ENCODE assay signal across 24 cellular contexts in genomic region chr15:59180946-59181345, GRCh38. TPM values are rescaled to one million over a fixed set of nuclear protein-coding genes. Genes with fewer than 3 reads are reported as not detected.
A peak's percentile ranks its signal among the peaks of the same experiment; 100 is the strongest.
DNase-seq lines count a peak whose midpoint lies in the region; ATAC-seq, FAIRE-seq and TF ChIP-seq lines count a peak whose summit lies in the region.
"Had no signal": no experiment of that assay in that cellular context is flagged by ENCODE, and none has a peak within 500 bp of the region (broad histone marks: within the 10 kb centered on the region; RNA-seq: fewer than 3 reads in every experiment).

No MANE protein-coding gene starts in this region.

- no peak overlapping the region for H2AFZ ChIP-seq in ACC112 (ENCODE audit: low read length, unreplicated experiment)
- H2AFZ ChIP-seq in astrocyte (ENCODE audit: low read depth, low read length): no peak overlapping the region
- H2AFZ ChIP-seq in MM.1S (ENCODE audit: low read length): no peak overlapping the region

- intact Hi-C loops in esophagus muscularis mucosa (cut with DNase I): no loop called here

- TF ChIP-seq POLR2A in GM12891 (IDR thresholded peaks at IDR 0.05; ENCODE audit: low read depth, low read length): no peak
- no peak for TF ChIP-seq POLR2A in esophagus muscularis mucosa (IDR thresholded peaks at IDR 0.05; ENCODE audit: low read depth)

- peak overlapping the region; percentile 34 for H3K27ac Mint-ChIP-seq in astrocyte (ENCODE audit: unreplicated experiment)
- H3K27ac Mint-ChIP-seq: CD4-positive, alpha-beta memory T cell; natural killer cell treated with Interleukin-12 subunit alpha and Interleukin-12 subunit beta and Interleukin-15 and Interleukin-18, amount 100 ng/mL, for 72 hours; progenitor cell of endocrine pancreas; T-helper 2 cell treated with Interferon-gamma antibody and Interleukin-4, amounts not matched to agents 5 μg/mL and 100 μg/mL, for 36 hours had no signal

- H3K27me3 ChIP-seq in ACC112 (ENCODE audit: insufficient read depth, low read length) (no peaks in the 10 kb centered on the region), astrocyte (ENCODE audit: insufficient read depth, low read length) (no peaks in the 10 kb centered on the region), MM.1S (replicated peaks; ENCODE audit: insufficient read depth, low read length) (no peaks in the 10 kb centered on the region), esophagus muscularis mucosa (no peaks in the 10 kb centered on the region)
- H3K27me3 ChIP-seq: gastrocnemius medialis, SJCRH30, upper lobe of left lung had no signal

- DNase-seq in GM12891 (ENCODE audit: insufficient read length, low spot score) (no peak), astrocyte (ENCODE audit: low read depth) (peak; percentile 57), kidney tubule cell (ENCODE audit: low spot score) (peak; percentile 90), MM.1S (no peak), esophagus muscularis mucosa (ENCODE audit: extremely low spot score) (no peak), NCI-H446 (lab: John Stamatoyannopoulos, UW) (no peak)
- DNase-seq: activated CD4-positive, CD25-positive, alpha-beta regulatory T cell treated with anti-CD3 and anti-CD28 coated beads, Interleukin-2, amount 50 U/mL, for 72 hours; amygdala; CD4-positive, alpha-beta memory T cell; gastrocnemius medialis; NCI-H2029; NCI-H526; upper lobe of left lung had no signal

- FAIRE-seq in GM12891 (lab: Jason Lieb, UNC) (no peak), astrocyte (lab: Jason Lieb, UNC) (peak; percentile 84)
- FAIRE-seq: endometrium had no signal

- H3K36me3 Mint-ChIP-seq in astrocyte (ENCODE audit: low read depth, unreplicated experiment): peaks cover 54% of the 10 kb centered on the region
- H3K36me3 Mint-ChIP-seq: CD4-positive, alpha-beta memory T cell had no signal

- no peaks in the 10 kb centered on the region for H3K9me3 ChIP-seq in astrocyte (ENCODE audit: insufficient read depth, low read depth, low read length)
- H3K9me3 ChIP-seq in MM.1S (replicated peaks; ENCODE audit: insufficient read depth, low read length): no peaks in the 10 kb centered on the region; the same call in 1 of the 2 replicates
- peaks cover 0 to 13% (median 8%) of the 10 kb centered on the region in 4 donors for H3K9me3 ChIP-seq in esophagus muscularis mucosa
- H3K9me3 ChIP-seq: SJCRH30 had no signal

- H3K27ac ChIP-seq in ACC112 (ENCODE audit: low read depth, low read length) (peak overlapping the region; percentile 10; the same call in 1 of the 2 replicates), astrocyte (ENCODE audit: low read depth, low read length) (peak overlapping the region; percentile 29), MM.1S (ENCODE audit: low read length) (no peak overlapping the region), esophagus muscularis mucosa (replicated peaks in 1 of 4) (no peak overlapping the region)
- H3K27ac ChIP-seq: gastrocnemius medialis, SJCRH30, upper lobe of left lung had no signal

- H4K20me1 ChIP-seq in astrocyte (ENCODE audit: insufficient read depth, low read length): no peaks in the 10 kb centered on the region
- no peaks in the 10 kb centered on the region for H4K20me1 ChIP-seq in MM.1S (ENCODE audit: insufficient read depth, low read length)

- H3K4me1 ChIP-seq in ACC112 (ENCODE audit: control insufficient read depth, insufficient read depth, low read length, unreplicated experiment): no peaks in the 10 kb centered on the region
- H3K4me1 ChIP-seq in astrocyte (ENCODE audit: insufficient read depth, low read length): peaks cover 10% of the 10 kb centered on the region
- H3K4me1 ChIP-seq in MM.1S (ENCODE audit: low read length): no peaks in the 10 kb centered on the region
- peaks cover 0 to 4% (median under 1%) of the 10 kb centered on the region in 4 donors for H3K4me1 ChIP-seq in esophagus muscularis mucosa

- H3K9me2 ChIP-seq in MM.1S (replicated peaks; ENCODE audit: insufficient read depth, low read length): no peaks in the 10 kb centered on the region

- no peak overlapping the region for H3K4me3 Mint-ChIP-seq in astrocyte (ENCODE audit: unreplicated experiment)
- H3K4me3 Mint-ChIP-seq: CD4-positive, alpha-beta memory T cell; natural killer cell treated with Interleukin-12 subunit alpha and Interleukin-12 subunit beta and Interleukin-15 and Interleukin-18, amount 100 ng/mL, for 72 hours; T-helper 2 cell treated with Interferon-gamma antibody and Interleukin-4, amounts not matched to agents 5 μg/mL and 100 μg/mL, for 36 hours had no signal

- TF ChIP-seq EP300 in esophagus muscularis mucosa (IDR thresholded peaks at IDR 0.05): no peak

- H3K27me3 Mint-ChIP-seq in astrocyte (ENCODE audit: low read depth, unreplicated experiment): no peaks in the 10 kb centered on the region
- H3K27me3 Mint-ChIP-seq: progenitor cell of endocrine pancreas had no signal

- H3F3A ChIP-seq in MM.1S (ENCODE audit: insufficient read depth, low read length): no peaks in the 10 kb centered on the region

- no peak for TF ChIP-seq CTCF in astrocyte (IDR thresholded peaks at IDR 0.05; ENCODE audit: insufficient read depth, low read depth, low read length)
- no peak for TF ChIP-seq CTCF in MM.1S (IDR thresholded peaks at IDR 0.05; ENCODE audit: low read length)
- no peak for TF ChIP-seq CTCF in esophagus muscularis mucosa (IDR thresholded peaks at IDR 0.05)

- ATAC-seq in HG03565 (IDR thresholded peaks at IDR 0.05; ENCODE audit: unreplicated experiment): no peak
- ATAC-seq: gastrocnemius medialis; natural killer cell treated with Interleukin-12 subunit alpha and Interleukin-12 subunit beta and Interleukin-15 and Interleukin-18, amount 100 ng/mL, for 72 hours had no signal

- 68% methylated on average over 5 of the region's 5 CpGs for WGBS in esophagus muscularis mucosa

- H3K4me3 ChIP-seq in ACC112 (ENCODE audit: low read depth, low read length) (no peak overlapping the region), astrocyte (ENCODE audit: insufficient read depth, low read depth, low read length) (no peak overlapping the region), MM.1S (ENCODE audit: low read length) (no peak overlapping the region), esophagus muscularis mucosa (no peak overlapping the region)
- H3K4me3 ChIP-seq: gastrocnemius medialis, SJCRH30, upper lobe of left lung had no signal

- H3K4me2 ChIP-seq in astrocyte (ENCODE audit: low read length) (peak overlapping the region; percentile 42), MM.1S (ENCODE audit: low read depth, low read length) (no peak overlapping the region)

- no peaks in the 10 kb centered on the region for H3K4me1 Mint-ChIP-seq in astrocyte (ENCODE audit: low read depth, unreplicated experiment)
- H3K4me1 Mint-ChIP-seq: CD4-positive, alpha-beta memory T cell had no signal

- H3K36me3 ChIP-seq in ACC112 (ENCODE audit: insufficient read depth, low read length) (peaks cover 54% of the 10 kb centered on the region), astrocyte (ENCODE audit: insufficient read depth, low read length) (peaks cover 13% of the 10 kb centered on the region), MM.1S (replicated peaks; ENCODE audit: insufficient read depth, low read length) (no peaks in the 10 kb centered on the region), esophagus muscularis mucosa (peaks cover 0 to 72% (median 50%) of the 10 kb centered on the region in 4 donors)

- H3K9ac ChIP-seq in astrocyte (ENCODE audit: low read length): no peak overlapping the region
- H3K9ac ChIP-seq in MM.1S (ENCODE audit: low read length): no peak overlapping the region

- H3K79me2 ChIP-seq in ACC112 (ENCODE audit: control insufficient read depth, insufficient read depth, low read length, unreplicated experiment) (no peaks in the 10 kb centered on the region), astrocyte (ENCODE audit: insufficient read depth, low read length) (no peaks in the 10 kb centered on the region), MM.1S (ENCODE audit: low read length) (no peaks in the 10 kb centered on the region)

- peaks cover 6% of the 10 kb centered on the region for H3K9me3 Mint-ChIP-seq in astrocyte (ENCODE audit: unreplicated experiment)
- H3K9me3 Mint-ChIP-seq: natural killer cell treated with Interleukin-12 subunit alpha and Interleukin-12 subunit beta and Interleukin-15 and Interleukin-18, amount 100 ng/mL, for 72 hours had no signal

TF ChIP-seq in GM12891, 5 proteins besides CTCF, POLR2A, EP300 and RAD21:
- TF ChIP-seq POLR2AphosphoS5 (IDR thresholded peaks at IDR 0.05; ENCODE audit: low read depth, low read length) (0 out of 2 replicates have a peak, but pooled peaks have one; percentile 26), TAF1 (IDR thresholded peaks at IDR 0.05; ENCODE audit: low read depth, low read length) (no peak), SPI1 (IDR thresholded peaks at IDR 0.05; ENCODE audit: low read depth, low read length) (no peak)

RNA-seq across cellular contexts. Expression of gene LDHAL6B, which starts 25.7 kb away (rescaled TPM):
- polyA plus RNA-seq in GM12891 (2012; ENCODE audit: low read depth, missing spikeins): 0.30 TPM
- total RNA-seq in astrocyte (not detected in 2 replicates), esophagus muscularis mucosa (not detected)
- total RNA-seq: A673; activated CD8-positive, alpha-beta memory T cell treated with anti-CD3 and anti-CD28 coated beads for 36 hours; CD4-positive, alpha-beta memory T cell; cerebellum; gastrocnemius medialis; lower leg skin; natural killer cell treated with Interleukin-12 subunit alpha and Interleukin-12 subunit beta and Interleukin-15 and Interleukin-18, amount 100 ng/mL, for 72 hours; progenitor cell of endocrine pancreas; SJCRH30 had no signal
- polyA plus RNA-seq: CD4-positive, alpha-beta memory T cell had no signal

Comparison
In these comparisons a context has a peak if more than half of its experiments do, and no peak if none do; other contexts are left out.
1. H3K27ac ChIP-seq: peak in ACC112 (single experiment) and astrocyte (single experiment); none in MM.1S (single experiment) and esophagus muscularis mucosa (0 of 4).
2. DNase-seq: peak in astrocyte (single experiment) and kidney tubule cell (single experiment); none in GM12891 (single experiment), MM.1S (single experiment), esophagus muscularis mucosa (single experiment) and NCI-H446 (0 of 2).